In genomic region chr11:15560689-15561467, GRCh38 we compare ENCODE assay signal across 27 cellular contexts.
"Had no signal": no experiment of that assay in that cellular context is flagged by ENCODE, and none has a peak within 500 bp of the region (broad histone marks: within the 10 kb centered on the region; RNA-seq: fewer than 3 reads in every experiment).

No MANE protein-coding gene starts in this region.

- H3K79me2 ChIP-seq: parathyroid adenoma had no signal

- H3K9ac ChIP-seq: parathyroid adenoma had no signal

- H3K27me3 ChIP-seq: ovary, right lobe of liver, sigmoid colon, thyroid gland, tibial nerve, upper lobe of left lung, vagina had no signal

- DNase-seq: naive B cell; naive thymus-derived CD8-positive, alpha-beta T cell; nephron progenitor cell; occipital lobe; ovary; psoas muscle; right lobe of liver; sigmoid colon; small intestine; stimulated activated CD4-positive, alpha-beta T cell treated with anti-CD3 and anti-CD28 coated beads, Interleukin-15, amount 100 ng/mL, for 24 hours; stimulated activated CD4-positive, alpha-beta T cell treated with anti-CD3 and anti-CD28 coated beads, Interleukin-2, amount 100 ng/mL, for 24 hours; stimulated activated CD4-positive, alpha-beta T cell treated with anti-CD3 and anti-CD28 coated beads, Interleukin-2, amount 100 ng/mL, for 48 hours; stimulated activated CD4-positive, alpha-beta T cell treated with anti-CD3 and anti-CD28 coated beads, Interleukin-4, amount 100 ng/mL, for 24 hours; stimulated activated naive B cell treated with anti-CD40 and anti-IgM and Interleukin-4, amounts not matched to agents 10 μg/mL and 1 μg/mL and 100 μg/mL, for 72 hours; stimulated activated naive CD4-positive, alpha-beta T cell treated with Interleukin-2 at 50 U/mL for 16 hours; stomach; thyroid gland; trophoblast cell had no signal

- FAIRE-seq: small intestine, urothelium cell line had no signal

- H3K4me3 ChIP-seq: ovary, psoas muscle, right lobe of liver, sigmoid colon, stomach, thoracic aorta, thyroid gland, tibial nerve, upper lobe of left lung, vagina had no signal

- H3K27ac ChIP-seq: ovary, parathyroid adenoma, psoas muscle, right lobe of liver, sigmoid colon, stomach, thoracic aorta, thyroid gland, tibial nerve, upper lobe of left lung, vagina had no signal

- H2AFZ ChIP-seq: parathyroid adenoma had no signal

- H3K9me3 ChIP-seq: ovary, psoas muscle, right lobe of liver, sigmoid colon, stomach, thoracic aorta, thyroid gland, tibial nerve, upper lobe of left lung, vagina had no signal

- H3K4me1 ChIP-seq: parathyroid adenoma, psoas muscle, right lobe of liver, sigmoid colon, stomach, thyroid gland, tibial nerve, upper lobe of left lung, vagina had no signal

- H3K36me3 ChIP-seq: ovary, right lobe of liver, sigmoid colon, stomach, thoracic aorta, thyroid gland, tibial nerve, upper lobe of left lung, vagina had no signal

- ATAC-seq: naive thymus-derived CD8-positive, alpha-beta T cell; natural killer cell treated with Interleukin-12 subunit alpha and Interleukin-12 subunit beta and Interleukin-15 and Interleukin-18, amount 100 ng/mL, for 72 hours; psoas muscle; right cardiac atrium; right lobe of liver; stimulated activated effector memory CD8-positive, alpha-beta T cell treated with anti-CD3 and anti-CD28 coated beads, Interleukin-12 subunit alpha, Interleukin-12 subunit beta, amount 100 ng/mL, for 72 hours; stimulated activated naive B cell treated with anti-CD40 and anti-IgM and Interleukin-4, amounts not matched to agents 10 μg/mL and 1 μg/mL and 100 μg/mL, for 72 hours had no signal
